ENCODE assay signal across 1 cellular context in genomic region chr17:82246040-82246364, GRCh38.
TF ChIP-seq lines count a peak whose summit lies in the region.

No MANE protein-coding gene starts in this region.

TF ChIP-seq in HepG2, 621 proteins besides CTCF, POLR2A, EP300 and RAD21:
- no peak for TF ChIP-seq NR1H2 (CRISPR knock-in tag; IDR thresholded peaks at IDR 0.05; ENCODE audit: borderline replicate concordance, low read depth)
- TF ChIP-seq RERE (CRISPR knock-in tag; IDR thresholded peaks at IDR 0.05; ENCODE audit: low read depth): no peak
- no peak for TF ChIP-seq ZNF382 (CRISPR knock-in tag; IDR thresholded peaks at IDR 0.05; ENCODE audit: borderline replicate concordance)
- TF ChIP-seq POLR2AphosphoS2 (IDR thresholded peaks at IDR 0.05; ENCODE audit: low read depth, low read length): peak; percentile 75; the same call in 1 of the 2 replicates
- 0 out of 2 replicates have a peak, but pooled peaks have one; percentile 51 for TF ChIP-seq NFIB (CRISPR knock-in tag; IDR thresholded peaks at IDR 0.05; ENCODE audit: borderline replicate concordance)
- TF ChIP-seq FOSL2 (CRISPR knock-in tag; IDR thresholded peaks at IDR 0.05): 0 out of 2 replicates have a peak, but pooled peaks have one; percentile 0
- peak; percentile 21; the same call in 1 of the 2 replicates for TF ChIP-seq STAG1 (CRISPR knock-in tag; IDR thresholded peaks at IDR 0.05)
- no peak for TF ChIP-seq TGIF2 (CRISPR knock-in tag; IDR thresholded peaks at IDR 0.05)
- no peak for TF ChIP-seq HNRNPUL1 (IDR thresholded peaks at IDR 0.05; ENCODE audit: low read depth, low read length)
- TF ChIP-seq ZNF549 (CRISPR knock-in tag; IDR thresholded peaks at IDR 0.05): no peak
- no peak for TF ChIP-seq DBP (CRISPR knock-in tag; IDR thresholded peaks at IDR 0.05; ENCODE audit: not compliant biosample characterization)
- TF ChIP-seq THRA (CRISPR knock-in tag; IDR thresholded peaks at IDR 0.05; ENCODE audit: borderline replicate concordance): no peak
- TF ChIP-seq NFKB2 (CRISPR knock-in tag; IDR thresholded peaks at IDR 0.05; ENCODE audit: borderline replicate concordance): 0 out of 2 replicates have a peak, but pooled peaks have one; percentile 11
- TF ChIP-seq ATAD3A (CRISPR knock-in tag; IDR thresholded peaks at IDR 0.05): no peak
- TF ChIP-seq ZNF83 (CRISPR knock-in tag; IDR thresholded peaks at IDR 0.05; ENCODE audit: borderline replicate concordance): no peak
- no peak for TF ChIP-seq ZNF12 (CRISPR knock-in tag; IDR thresholded peaks at IDR 0.05)
- no peak for TF ChIP-seq GMEB2 (CRISPR knock-in tag; IDR thresholded peaks at IDR 0.05; ENCODE audit: low read depth)
